Comparison of ENCODE assay signal across 1 cellular context in the genomic region with DNA sequence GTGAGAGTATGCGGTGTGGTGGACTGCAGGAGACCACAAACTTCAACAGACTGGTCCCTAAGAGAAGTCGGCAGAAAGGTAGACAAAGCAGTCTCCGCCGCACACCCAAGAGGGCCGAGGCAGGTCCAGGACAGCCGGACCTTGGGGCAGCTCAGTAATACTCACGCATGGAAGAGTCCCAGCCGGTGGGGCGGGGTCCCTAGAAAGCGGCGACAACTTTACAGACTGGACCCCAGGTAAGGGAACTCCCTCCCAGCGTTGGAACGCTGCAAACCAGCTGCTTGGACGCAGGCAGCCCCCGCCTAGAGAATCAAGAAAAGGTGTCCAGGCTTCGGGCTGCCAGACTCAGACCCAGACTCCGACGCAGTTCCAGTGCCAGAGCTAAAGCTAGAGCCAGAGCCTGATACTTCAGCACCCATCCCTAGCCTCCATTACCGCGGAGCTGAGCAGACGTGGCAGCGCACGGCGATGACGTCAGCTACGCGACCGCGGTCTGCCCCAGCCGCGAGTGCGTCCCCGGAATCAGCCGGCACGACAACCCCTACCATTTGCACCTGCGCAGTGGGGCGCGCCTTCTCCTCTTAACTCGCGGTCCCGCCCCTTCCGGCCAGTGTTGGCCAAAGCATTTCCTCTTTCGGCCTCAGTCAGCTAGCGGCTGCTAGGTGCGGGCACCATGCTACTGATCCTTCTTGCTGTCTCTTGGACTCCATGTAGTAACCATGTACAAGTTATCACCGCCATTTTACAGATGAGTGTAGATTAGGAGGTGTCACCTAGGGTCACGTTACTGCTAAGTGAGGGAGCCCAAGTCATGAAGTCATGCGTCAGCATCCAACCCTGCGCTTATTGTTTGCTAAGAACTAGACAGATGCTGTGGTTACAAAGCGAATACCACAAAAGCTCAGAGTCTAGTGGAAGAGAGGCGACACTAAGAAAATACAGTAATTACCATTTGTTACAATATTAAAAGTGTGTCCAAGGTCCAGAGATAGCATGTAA.
A peak's percentile ranks its signal among the peaks of the same experiment; 100 is the strongest.
TF ChIP-seq lines count a peak whose summit lies in the region.

A gene with protein sequence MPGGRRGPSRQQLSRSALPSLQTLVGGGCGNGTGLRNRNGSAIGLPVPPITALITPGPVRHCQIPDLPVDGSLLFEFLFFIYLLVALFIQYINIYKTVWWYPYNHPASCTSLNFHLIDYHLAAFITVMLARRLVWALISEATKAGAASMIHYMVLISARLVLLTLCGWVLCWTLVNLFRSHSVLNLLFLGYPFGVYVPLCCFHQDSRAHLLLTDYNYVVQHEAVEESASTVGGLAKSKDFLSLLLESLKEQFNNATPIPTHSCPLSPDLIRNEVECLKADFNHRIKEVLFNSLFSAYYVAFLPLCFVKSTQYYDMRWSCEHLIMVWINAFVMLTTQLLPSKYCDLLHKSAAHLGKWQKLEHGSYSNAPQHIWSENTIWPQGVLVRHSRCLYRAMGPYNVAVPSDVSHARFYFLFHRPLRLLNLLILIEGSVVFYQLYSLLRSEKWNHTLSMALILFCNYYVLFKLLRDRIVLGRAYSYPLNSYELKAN (minus strand): TSS at position 445 of the 999 bp plus-strand sequence. CDS start 1,541 bp downstream, outside the sequence.

TF ChIP-seq in HepG2, 621 proteins besides CTCF, POLR2A, EP300 and RAD21 (continued from another document and continues in another):
- TF ChIP-seq, protein P1, sequence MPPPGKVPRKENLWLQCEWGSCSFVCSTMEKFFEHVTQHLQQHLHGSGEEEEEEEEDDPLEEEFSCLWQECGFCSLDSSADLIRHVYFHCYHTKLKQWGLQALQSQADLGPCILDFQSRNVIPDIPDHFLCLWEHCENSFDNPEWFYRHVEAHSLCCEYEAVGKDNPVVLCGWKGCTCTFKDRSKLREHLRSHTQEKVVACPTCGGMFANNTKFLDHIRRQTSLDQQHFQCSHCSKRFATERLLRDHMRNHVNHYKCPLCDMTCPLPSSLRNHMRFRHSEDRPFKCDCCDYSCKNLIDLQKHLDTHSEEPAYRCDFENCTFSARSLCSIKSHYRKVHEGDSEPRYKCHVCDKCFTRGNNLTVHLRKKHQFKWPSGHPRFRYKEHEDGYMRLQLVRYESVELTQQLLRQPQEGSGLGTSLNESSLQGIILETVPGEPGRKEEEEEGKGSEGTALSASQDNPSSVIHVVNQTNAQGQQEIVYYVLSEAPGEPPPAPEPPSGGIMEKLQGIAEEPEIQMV (CRISPR knock-in tag; IDR thresholded peaks at IDR 0.05; ENCODE audit: low read depth) = 0 out of 2 replicates have a peak, but pooled peaks have one; percentile 55
- TF ChIP-seq, protein P2, sequence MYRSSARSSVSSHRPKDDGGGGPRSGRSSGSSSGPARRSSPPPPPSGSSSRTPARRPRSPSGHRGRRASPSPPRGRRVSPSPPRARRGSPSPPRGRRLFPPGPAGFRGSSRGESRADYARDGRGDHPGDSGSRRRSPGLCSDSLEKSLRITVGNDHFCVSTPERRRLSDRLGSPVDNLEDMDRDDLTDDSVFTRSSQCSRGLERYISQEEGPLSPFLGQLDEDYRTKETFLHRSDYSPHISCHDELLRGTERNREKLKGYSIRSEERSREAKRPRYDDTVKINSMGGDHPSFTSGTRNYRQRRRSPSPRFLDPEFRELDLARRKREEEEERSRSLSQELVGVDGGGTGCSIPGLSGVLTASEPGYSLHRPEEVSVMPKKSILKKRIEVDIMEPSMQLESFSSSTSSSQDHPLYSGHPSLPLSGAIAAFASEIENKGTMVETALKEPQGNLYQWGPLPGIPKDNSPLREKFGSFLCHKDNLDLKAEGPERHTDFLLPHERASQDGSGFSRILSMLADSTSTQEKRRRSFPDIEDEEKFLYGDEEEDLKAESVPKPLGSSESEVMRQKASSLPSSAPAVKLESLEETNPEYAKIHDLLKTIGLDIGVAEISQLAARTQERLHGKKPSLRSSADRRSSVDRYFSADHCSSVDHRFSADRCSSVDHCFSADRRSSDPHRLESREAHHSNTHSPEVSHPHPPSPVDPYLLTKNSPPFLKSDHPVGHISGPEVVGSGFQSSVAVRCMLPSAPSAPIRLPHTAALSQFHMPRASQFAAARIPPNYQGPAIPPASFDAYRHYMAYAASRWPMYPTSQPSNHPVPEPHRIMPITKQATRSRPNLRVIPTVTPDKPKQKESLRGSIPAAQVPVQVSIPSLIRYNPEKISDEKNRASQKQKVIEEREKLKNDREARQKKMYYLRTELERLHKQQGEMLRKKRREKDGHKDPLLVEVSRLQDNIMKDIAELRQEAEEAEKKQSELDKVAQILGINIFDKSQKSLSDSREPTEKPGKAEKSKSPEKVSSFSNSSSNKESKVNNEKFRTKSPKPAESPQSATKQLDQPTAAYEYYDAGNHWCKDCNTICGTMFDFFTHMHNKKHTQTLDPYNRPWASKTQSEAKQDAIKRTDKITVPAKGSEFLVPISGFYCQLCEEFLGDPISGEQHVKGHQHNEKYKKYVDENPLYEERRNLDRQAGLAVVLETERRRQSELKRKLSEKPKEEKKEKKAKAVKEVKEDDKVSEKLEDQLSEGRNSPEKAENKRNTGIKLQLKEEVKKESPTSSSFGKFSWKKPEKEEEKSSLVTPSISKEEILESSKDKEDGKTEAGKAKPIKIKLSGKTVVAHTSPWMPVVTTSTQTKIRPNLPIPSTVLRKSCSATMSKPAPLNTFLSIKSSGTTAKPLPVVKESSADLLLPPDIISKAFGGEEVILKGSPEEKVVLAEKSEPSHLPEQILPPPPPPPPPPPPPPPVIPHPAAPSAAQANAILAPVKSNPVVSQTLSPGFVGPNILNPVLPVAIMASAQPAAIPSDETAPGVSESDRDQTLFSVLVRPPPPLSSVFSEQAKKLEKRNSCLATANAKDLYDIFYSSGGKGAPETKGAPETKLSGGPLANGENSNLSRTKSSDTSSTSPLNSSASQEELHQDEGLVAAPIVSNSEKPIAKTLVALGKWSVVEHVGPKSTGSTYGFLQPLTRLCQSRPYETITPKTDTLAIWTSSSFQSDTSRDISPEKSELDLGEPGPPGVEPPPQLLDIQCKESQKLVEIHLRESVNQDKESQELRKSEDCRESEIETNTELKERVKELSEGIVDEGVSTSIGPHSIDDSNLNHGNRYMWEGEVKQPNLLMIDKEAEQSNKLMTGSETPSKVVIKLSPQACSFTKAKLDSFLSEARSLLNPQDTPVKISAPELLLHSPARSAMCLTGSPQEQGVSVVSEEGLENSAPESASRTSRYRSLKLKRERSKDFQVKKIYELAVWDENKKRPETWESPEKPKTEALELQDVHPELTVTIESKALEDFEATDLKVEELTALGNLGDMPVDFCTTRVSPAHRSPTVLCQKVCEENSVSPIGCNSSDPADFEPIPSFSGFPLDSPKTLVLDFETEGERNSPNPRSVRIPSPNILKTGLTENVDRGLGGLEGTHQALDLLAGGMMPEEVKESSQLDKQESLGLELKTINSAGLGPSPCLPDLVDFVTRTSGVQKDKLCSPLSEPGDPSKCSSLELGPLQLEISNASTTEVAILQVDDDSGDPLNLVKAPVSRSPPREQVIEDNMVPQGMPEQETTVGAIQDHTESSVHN (CRISPR knock-in tag; IDR thresholded peaks at IDR 0.05) = peak; percentile 33; the same call in 1 of the 2 replicates
- TF ChIP-seq ZFP37 (CRISPR knock-in tag; IDR thresholded peaks at IDR 0.05; ENCODE audit: borderline replicate concordance) (peak; percentile 61; the same call in 1 of the 2 replicates), ATRX (CRISPR knock-in tag; IDR thresholded peaks at IDR 0.05; ENCODE audit: borderline replicate concordance) (no peak), NFE2L2 (IDR thresholded peaks at IDR 0.05; ENCODE audit: low read length) (no peak), FOXP1 (IDR thresholded peaks at IDR 0.05) (no peak), FOXP1 (CRISPR knock-in tag; IDR thresholded peaks at IDR 0.05) (0 out of 2 replicates have a peak, but pooled peaks have one; percentile 5), RFX3 (CRISPR knock-in tag; IDR thresholded peaks at IDR 0.05) (no peak), HNRNPK (IDR thresholded peaks at IDR 0.05; ENCODE audit: low read depth, low read length, poor library complexity, severe bottlenecking) (no peak), SOX6 (IDR thresholded peaks at IDR 0.05) (no peak), SOX6 (CRISPR knock-in tag; IDR thresholded peaks at IDR 0.05) (peak; percentile 77), REXO4 (CRISPR knock-in tag; IDR thresholded peaks at IDR 0.05; ENCODE audit: borderline replicate concordance) (no peak), ZNF24 (IDR thresholded peaks at IDR 0.05) (no peak), ZNF343 (CRISPR knock-in tag; IDR thresholded peaks at IDR 0.05) (no peak)
- TF ChIP-seq, protein P3, sequence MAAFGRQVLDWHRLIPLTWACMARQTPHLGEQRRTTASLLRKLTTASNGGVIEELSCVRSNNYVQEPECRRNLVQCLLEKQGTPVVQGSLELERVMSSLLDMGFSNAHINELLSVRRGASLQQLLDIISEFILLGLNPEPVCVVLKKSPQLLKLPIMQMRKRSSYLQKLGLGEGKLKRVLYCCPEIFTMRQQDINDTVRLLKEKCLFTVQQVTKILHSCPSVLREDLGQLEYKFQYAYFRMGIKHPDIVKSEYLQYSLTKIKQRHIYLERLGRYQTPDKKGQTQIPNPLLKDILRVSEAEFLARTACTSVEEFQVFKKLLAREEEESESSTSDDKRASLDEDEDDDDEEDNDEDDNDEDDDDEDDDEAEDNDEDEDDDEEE (CRISPR knock-in tag; IDR thresholded peaks at IDR 0.05) = 0 out of 2 replicates have a peak, but pooled peaks have one; percentile 59
- TF ChIP-seq, protein P4, sequence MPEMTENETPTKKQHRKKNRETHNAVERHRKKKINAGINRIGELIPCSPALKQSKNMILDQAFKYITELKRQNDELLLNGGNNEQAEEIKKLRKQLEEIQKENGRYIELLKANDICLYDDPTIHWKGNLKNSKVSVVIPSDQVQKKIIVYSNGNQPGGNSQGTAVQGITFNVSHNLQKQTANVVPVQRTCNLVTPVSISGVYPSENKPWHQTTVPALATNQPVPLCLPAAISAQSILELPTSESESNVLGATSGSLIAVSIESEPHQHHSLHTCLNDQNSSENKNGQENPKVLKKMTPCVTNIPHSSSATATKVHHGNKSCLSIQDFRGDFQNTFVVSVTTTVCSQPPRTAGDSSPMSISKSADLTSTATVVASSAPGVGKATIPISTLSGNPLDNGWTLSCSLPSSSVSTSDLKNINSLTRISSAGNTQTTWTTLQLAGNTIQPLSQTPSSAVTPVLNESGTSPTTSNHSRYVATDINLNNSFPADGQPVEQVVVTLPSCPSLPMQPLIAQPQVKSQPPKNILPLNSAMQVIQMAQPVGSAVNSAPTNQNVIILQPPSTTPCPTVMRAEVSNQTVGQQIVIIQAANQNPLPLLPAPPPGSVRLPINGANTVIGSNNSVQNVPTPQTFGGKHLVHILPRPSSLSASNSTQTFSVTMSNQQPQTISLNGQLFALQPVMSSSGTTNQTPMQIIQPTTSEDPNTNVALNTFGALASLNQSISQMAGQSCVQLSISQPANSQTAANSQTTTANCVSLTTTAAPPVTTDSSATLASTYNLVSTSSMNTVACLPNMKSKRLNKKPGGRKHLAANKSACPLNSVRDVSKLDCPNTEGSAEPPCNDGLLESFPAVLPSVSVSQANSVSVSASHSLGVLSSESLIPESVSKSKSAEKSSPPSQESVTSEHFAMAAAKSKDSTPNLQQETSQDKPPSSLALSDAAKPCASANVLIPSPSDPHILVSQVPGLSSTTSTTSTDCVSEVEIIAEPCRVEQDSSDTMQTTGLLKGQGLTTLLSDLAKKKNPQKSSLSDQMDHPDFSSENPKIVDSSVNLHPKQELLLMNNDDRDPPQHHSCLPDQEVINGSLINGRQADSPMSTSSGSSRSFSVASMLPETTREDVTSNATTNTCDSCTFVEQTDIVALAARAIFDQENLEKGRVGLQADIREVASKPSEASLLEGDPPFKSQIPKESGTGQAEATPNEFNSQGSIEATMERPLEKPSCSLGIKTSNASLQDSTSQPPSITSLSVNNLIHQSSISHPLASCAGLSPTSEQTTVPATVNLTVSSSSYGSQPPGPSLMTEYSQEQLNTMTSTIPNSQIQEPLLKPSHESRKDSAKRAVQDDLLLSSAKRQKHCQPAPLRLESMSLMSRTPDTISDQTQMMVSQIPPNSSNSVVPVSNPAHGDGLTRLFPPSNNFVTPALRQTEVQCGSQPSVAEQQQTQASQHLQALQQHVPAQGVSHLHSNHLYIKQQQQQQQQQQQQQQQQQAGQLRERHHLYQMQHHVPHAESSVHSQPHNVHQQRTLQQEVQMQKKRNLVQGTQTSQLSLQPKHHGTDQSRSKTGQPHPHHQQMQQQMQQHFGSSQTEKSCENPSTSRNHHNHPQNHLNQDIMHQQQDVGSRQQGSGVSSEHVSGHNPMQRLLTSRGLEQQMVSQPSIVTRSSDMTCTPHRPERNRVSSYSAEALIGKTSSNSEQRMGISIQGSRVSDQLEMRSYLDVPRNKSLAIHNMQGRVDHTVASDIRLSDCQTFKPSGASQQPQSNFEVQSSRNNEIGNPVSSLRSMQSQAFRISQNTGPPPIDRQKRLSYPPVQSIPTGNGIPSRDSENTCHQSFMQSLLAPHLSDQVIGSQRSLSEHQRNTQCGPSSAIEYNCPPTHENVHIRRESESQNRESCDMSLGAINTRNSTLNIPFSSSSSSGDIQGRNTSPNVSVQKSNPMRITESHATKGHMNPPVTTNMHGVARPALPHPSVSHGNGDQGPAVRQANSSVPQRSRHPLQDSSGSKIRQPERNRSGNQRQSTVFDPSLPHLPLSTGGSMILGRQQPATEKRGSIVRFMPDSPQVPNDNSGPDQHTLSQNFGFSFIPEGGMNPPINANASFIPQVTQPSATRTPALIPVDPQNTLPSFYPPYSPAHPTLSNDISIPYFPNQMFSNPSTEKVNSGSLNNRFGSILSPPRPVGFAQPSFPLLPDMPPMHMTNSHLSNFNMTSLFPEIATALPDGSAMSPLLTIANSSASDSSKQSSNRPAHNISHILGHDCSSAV (CRISPR knock-in tag; IDR thresholded peaks at IDR 0.05; ENCODE audit: borderline replicate concordance) = no peak; the same call in 1 of the 2 replicates
- TF ChIP-seq, protein P5, sequence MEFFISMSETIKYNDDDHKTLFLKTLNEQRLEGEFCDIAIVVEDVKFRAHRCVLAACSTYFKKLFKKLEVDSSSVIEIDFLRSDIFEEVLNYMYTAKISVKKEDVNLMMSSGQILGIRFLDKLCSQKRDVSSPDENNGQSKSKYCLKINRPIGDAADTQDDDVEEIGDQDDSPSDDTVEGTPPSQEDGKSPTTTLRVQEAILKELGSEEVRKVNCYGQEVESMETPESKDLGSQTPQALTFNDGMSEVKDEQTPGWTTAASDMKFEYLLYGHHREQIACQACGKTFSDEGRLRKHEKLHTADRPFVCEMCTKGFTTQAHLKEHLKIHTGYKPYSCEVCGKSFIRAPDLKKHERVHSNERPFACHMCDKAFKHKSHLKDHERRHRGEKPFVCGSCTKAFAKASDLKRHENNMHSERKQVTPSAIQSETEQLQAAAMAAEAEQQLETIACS (CRISPR knock-in tag; IDR thresholded peaks at IDR 0.05) = no peak; the same call in 1 of the 2 replicates
- TF ChIP-seq, protein P6, sequence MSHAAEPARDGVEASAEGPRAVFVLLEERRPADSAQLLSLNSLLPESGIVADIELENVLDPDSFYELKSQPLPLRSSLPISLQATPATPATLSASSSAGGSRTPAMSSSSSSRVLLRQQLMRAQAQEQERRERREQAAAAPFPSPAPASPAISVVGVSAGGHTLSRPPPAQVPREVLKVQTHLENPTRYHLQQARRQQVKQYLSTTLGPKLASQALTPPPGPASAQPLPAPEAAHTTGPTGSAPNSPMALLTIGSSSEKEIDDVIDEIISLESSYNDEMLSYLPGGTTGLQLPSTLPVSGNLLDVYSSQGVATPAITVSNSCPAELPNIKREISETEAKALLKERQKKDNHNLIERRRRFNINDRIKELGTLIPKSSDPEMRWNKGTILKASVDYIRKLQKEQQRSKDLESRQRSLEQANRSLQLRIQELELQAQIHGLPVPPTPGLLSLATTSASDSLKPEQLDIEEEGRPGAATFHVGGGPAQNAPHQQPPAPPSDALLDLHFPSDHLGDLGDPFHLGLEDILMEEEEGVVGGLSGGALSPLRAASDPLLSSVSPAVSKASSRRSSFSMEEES (CRISPR knock-in tag; IDR thresholded peaks at IDR 0.05) = no peak; the same call in 1 of the 2 replicates
- TF ChIP-seq, protein P7, sequence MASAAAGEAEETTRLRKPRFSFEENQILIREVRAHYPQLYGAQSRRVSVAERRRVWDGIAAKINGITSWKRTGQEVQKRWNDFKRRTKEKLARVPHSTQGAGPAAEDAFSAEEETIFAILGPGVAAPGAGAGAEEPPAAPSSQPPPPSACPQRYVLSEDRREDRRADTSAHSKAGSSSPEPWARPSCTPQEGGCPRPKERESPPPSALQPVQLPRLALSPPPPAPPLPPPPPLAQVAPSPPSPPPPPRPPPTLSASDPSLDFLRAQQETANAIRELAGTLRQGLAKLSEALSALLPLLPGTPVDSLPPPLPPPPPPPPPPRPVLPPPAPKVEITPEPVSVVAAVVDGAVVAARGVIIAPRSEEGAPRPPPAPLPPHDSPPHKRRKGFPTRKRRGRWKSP (CRISPR knock-in tag; IDR thresholded peaks at IDR 0.05) = peak; percentile 80
